Comparison of ENCODE assay signal across 22 cellular contexts in the genomic region with DNA sequence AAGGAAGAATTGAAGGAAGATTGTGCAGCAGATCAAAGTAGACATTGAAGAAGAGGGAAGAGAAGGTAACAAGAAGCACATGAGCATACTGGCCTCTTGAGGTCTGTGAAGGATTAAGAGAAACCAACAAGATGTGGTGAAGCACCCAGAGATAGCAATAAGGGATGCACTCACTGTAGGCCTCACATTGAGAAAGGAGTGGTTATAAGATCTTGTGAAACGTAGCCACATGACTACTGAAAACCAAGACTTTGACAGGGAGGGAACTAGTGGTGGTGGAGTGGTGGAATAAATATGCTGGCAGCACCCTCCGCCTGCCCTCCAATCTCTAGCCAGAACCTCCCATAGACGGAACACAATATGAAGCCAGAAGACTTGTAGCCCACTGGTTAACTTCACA.
"Had no signal": no experiment of that assay in that cellular context is flagged by ENCODE, and none has a peak within 500 bp of the region (broad histone marks: within the 10 kb centered on the region; RNA-seq: fewer than 3 reads in every experiment).

No MANE protein-coding gene starts in this region.

- H3K27ac ChIP-seq: body of pancreas, esophagus squamous epithelium, heart right ventricle, left ventricle myocardium inferior, prostate gland, right atrium auricular region, thyroid gland had no signal

- H3K9me3 ChIP-seq: body of pancreas, esophagus squamous epithelium, prostate gland, thyroid gland had no signal

- H3K4me3 ChIP-seq: body of pancreas, esophagus squamous epithelium, heart right ventricle, left ventricle myocardium inferior, prostate gland, right atrium auricular region, thyroid gland had no signal

- H3K9me3 Mint-ChIP-seq: activated naive CD8-positive, alpha-beta T cell treated with anti-CD3 and anti-CD28 coated beads, Interleukin-2, amount 10 ng/mL, durations not matched to agents 7 days and 5 days had no signal

- H3K4me1 Mint-ChIP-seq: activated naive CD8-positive, alpha-beta T cell treated with anti-CD3 and anti-CD28 coated beads, Interleukin-2, amount 10 ng/mL, durations not matched to agents 7 days and 5 days; activated T-helper 17 cell treated with anti-CD3 and anti-CD28 coated beads, Interleukin-2, amount 50 U/mL, for 72 hours; nephron progenitor cell had no signal

- H3K27me3 Mint-ChIP-seq: activated CD4-positive, alpha-beta memory T cell treated with anti-CD3 and anti-CD28 coated beads for 36 hours; activated naive CD8-positive, alpha-beta T cell treated with anti-CD3 and anti-CD28 coated beads, Interleukin-2, amount 10 ng/mL, durations not matched to agents 7 days and 5 days; activated T-helper 17 cell treated with anti-CD3 and anti-CD28 coated beads, Interleukin-2, amount 50 U/mL, for 72 hours; effector memory CD8-positive, alpha-beta T cell had no signal

- H3K27me3 ChIP-seq: body of pancreas, esophagus squamous epithelium, heart right ventricle, right atrium auricular region, thyroid gland had no signal

- H3K4me3 Mint-ChIP-seq: activated CD4-positive, alpha-beta memory T cell treated with anti-CD3 and anti-CD28 coated beads for 36 hours; activated naive CD8-positive, alpha-beta T cell treated with anti-CD3 and anti-CD28 coated beads, Interleukin-2, amount 10 ng/mL, durations not matched to agents 7 days and 5 days; activated T-helper 17 cell treated with anti-CD3 and anti-CD28 coated beads, Interleukin-2, amount 50 U/mL, for 72 hours; effector memory CD8-positive, alpha-beta T cell; nephron progenitor cell; WTC11 had no signal

- DNase-seq: activated CD4-positive, alpha-beta memory T cell treated with anti-CD3 and anti-CD28 coated beads for 36 hours; activated CD4-positive, alpha-beta T cell treated with anti-CD3 and anti-CD28 coated beads for 4 hours; activated naive CD4-positive, alpha-beta T cell; activated naive CD8-positive, alpha-beta T cell treated with anti-CD3 and anti-CD28 coated beads, Interleukin-2, amount 10 ng/mL, durations not matched to agents 7 days and 5 days; activated T-cell treated with anti-CD3 and anti-CD28 coated beads for 4 hours; body of pancreas; effector memory CD8-positive, alpha-beta T cell; esophagus squamous epithelium; heart right ventricle; left ventricle myocardium inferior; mammary epithelial cell; midbrain; nephron progenitor cell; occipital lobe; stimulated activated CD4-positive, alpha-beta T cell treated with anti-CD3 and anti-CD28 coated beads, Interleukin-12 subunit alpha, Interleukin-12 subunit beta, amount 100 ng/mL, for 4 hours; stimulated activated CD4-positive, alpha-beta T cell treated with anti-CD3 and anti-CD28 coated beads, Interleukin-1b, Interleukin-23, amount 100 ng/mL, for 48 hours; stimulated activated naive CD4-positive, alpha-beta T cell treated with Interleukin-2 at 50 U/mL for 16 hours; thyroid gland had no signal

- H3K4me1 ChIP-seq: body of pancreas, esophagus squamous epithelium, heart right ventricle, left ventricle myocardium inferior, prostate gland, right atrium auricular region, thyroid gland had no signal

- H3K36me3 Mint-ChIP-seq: activated CD4-positive, alpha-beta memory T cell treated with anti-CD3 and anti-CD28 coated beads for 36 hours; activated naive CD8-positive, alpha-beta T cell treated with anti-CD3 and anti-CD28 coated beads, Interleukin-2, amount 10 ng/mL, durations not matched to agents 7 days and 5 days had no signal

- H3K36me3 ChIP-seq: esophagus squamous epithelium, heart right ventricle, left ventricle myocardium inferior, prostate gland, right atrium auricular region, thyroid gland had no signal

- H3K27ac Mint-ChIP-seq: activated CD4-positive, alpha-beta memory T cell treated with anti-CD3 and anti-CD28 coated beads for 36 hours; activated naive CD8-positive, alpha-beta T cell treated with anti-CD3 and anti-CD28 coated beads, Interleukin-2, amount 10 ng/mL, durations not matched to agents 7 days and 5 days; activated T-helper 17 cell treated with anti-CD3 and anti-CD28 coated beads, Interleukin-2, amount 50 U/mL, for 72 hours; effector memory CD8-positive, alpha-beta T cell; nephron progenitor cell; WTC11 had no signal

- ATAC-seq: activated T-helper 17 cell treated with anti-CD3 and anti-CD28 coated beads, Interleukin-2, amount 50 U/mL, for 72 hours; body of pancreas; effector memory CD8-positive, alpha-beta T cell; heart right ventricle; WTC11 had no signal
